Comparison of ENCODE assay signal across 8 cellular contexts in genomic region chrX:150982235-150982785, GRCh38. TPM values are rescaled to one million over a fixed set of nuclear protein-coding genes. Genes with fewer than 3 reads are reported as not detected.
DNase-seq lines count a peak whose midpoint lies in the region; ATAC-seq, FAIRE-seq and TF ChIP-seq lines count a peak whose summit lies in the region.

No MANE protein-coding gene starts in this region.

- H3K36me3 ChIP-seq in GM23338 (ENCODE audit: insufficient read depth), result peaks cover 8% of the 10 kb centered on the region
- H3K36me3 ChIP-seq in SJSA1, result peaks cover 18% of the 10 kb centered on the region

- H3K79me2 ChIP-seq in GM23338 (replicated peaks; ENCODE audit: insufficient read depth), result peaks cover 19% of the 10 kb centered on the region

- H3K4me1 ChIP-seq in GM23338 (ENCODE audit: insufficient read depth), result 0 out of 2 replicates have a peak, but pooled peaks cover 3% of the 10 kb centered on the region
- H3K4me1 ChIP-seq in SJSA1 (replicated peaks), result peaks cover 6% of the 10 kb centered on the region

- H3K9me2 ChIP-seq in GM23338 (ENCODE audit: insufficient read depth), result no peaks in the 10 kb centered on the region

- peak overlapping the region; percentile 62 for H3K4me3 ChIP-seq in GM23338
- peak overlapping the region; percentile 72 for H3K4me3 ChIP-seq in SJSA1
- peak overlapping the region; percentile 62 for H3K4me3 ChIP-seq in fibroblast of pulmonary artery (replicated peaks; ENCODE audit: low read depth, low read length)
- H3K4me3 ChIP-seq in skeletal muscle cell (ENCODE audit: low read depth, low read length), result peak overlapping the region; percentile 61

- no peaks in the 10 kb centered on the region for H3K9me3 ChIP-seq in SJSA1 (replicated peaks)

- H3K36me3 Mint-ChIP-seq in GM23338 (ENCODE audit: low read depth), result peaks cover 28% of the 10 kb centered on the region

- peak overlapping the region; percentile 92 for H3K4me2 ChIP-seq in GM23338

- no peak for ATAC-seq in GM23338
- ATAC-seq in GM21786 (IDR thresholded peaks at IDR 0.05; ENCODE audit: unreplicated experiment), result no peak

- H3K27me3 ChIP-seq in GM23338 (ENCODE audit: insufficient read depth) (peaks cover 9% of the 10 kb centered on the region), SJSA1 (replicated peaks) (no peaks in the 10 kb centered on the region)

- H3F3A ChIP-seq in GM23338 (replicated peaks; ENCODE audit: low read depth), result no peaks in the 10 kb centered on the region

- no peak for TF ChIP-seq CTCF in GM23338 (conservative IDR thresholded peaks at IDR 0.05; ENCODE audit: low read depth in 2 of 2)
- TF ChIP-seq CTCF in fibroblast of pulmonary artery (IDR thresholded peaks at IDR 0.05; ENCODE audit: low read length, missing control alignments), result no peak

- peaks cover 15% of the 10 kb centered on the region for H3K4me1 Mint-ChIP-seq in GM23338

- H3K27ac ChIP-seq in GM23338 (ENCODE audit: low read depth) (no peak overlapping the region), SJSA1 (peak overlapping the region; percentile 76)

- peak overlapping the region; percentile 73 for H3K4me3 Mint-ChIP-seq in GM23338

- no peak overlapping the region; the same call in 1 of the 2 replicates for H3K27ac Mint-ChIP-seq in GM23338

- H3K27me3 Mint-ChIP-seq in GM23338 (ENCODE audit: insufficient read depth, low read depth, poor library complexity), result peaks cover 9% of the 10 kb centered on the region

- no peak for FAIRE-seq in RCC 7860 (lab: Jason Lieb, UNC)

- no peak overlapping the region for H2AFZ ChIP-seq in GM23338

- H4K20me1 ChIP-seq in GM23338 (replicated peaks; ENCODE audit: insufficient read depth), result peaks cover 9% of the 10 kb centered on the region; the same call in 1 of the 2 replicates

- in situ Hi-C loops in G401 (cut with HindIII; ENCODE audit: low sequenced_read_pairs), result no loop called here

- peaks cover 4% of the 10 kb centered on the region; the same call in 1 of the 3 replicates for H3K9me3 Mint-ChIP-seq in GM23338

- DNase-seq in GM23338 (ENCODE audit: low spot score) (peak; percentile 30), SJSA1 (ENCODE audit: low read depth in 1 of 2, low spot score in 2 of 2) (no peak), fibroblast of pulmonary artery (ENCODE audit: low read depth) (no peak), skeletal muscle cell (ENCODE audit: low read depth) (no peak), kidney glomerular epithelial cell (lab: John Stamatoyannopoulos, UW) (no peak), G401 (ENCODE audit: low spot score) (no peak), RCC 7860 (ENCODE audit: low spot score) (no peak)

TF ChIP-seq in GM23338, 12 proteins besides CTCF, POLR2A, EP300 and RAD21 (continues in another document):
- TF ChIP-seq EZH2 (IDR thresholded peaks at IDR 0.05; ENCODE audit: low read depth, unreplicated experiment), result no peak
- no peak for TF ChIP-seq ZNF114 (CRISPR knock-in tag; IDR thresholded peaks at IDR 0.05)
- TF ChIP-seq NANOG (IDR thresholded peaks at IDR 0.05; ENCODE audit: borderline replicate concordance), result no peak
- TF ChIP-seq ZNF462 (CRISPR knock-in tag; IDR thresholded peaks at IDR 0.05), result no peak
- no peak for TF ChIP-seq JUNB (IDR thresholded peaks at IDR 0.05; ENCODE audit: unreplicated experiment)
- TF ChIP-seq ZNF331 (CRISPR knock-in tag; IDR thresholded peaks at IDR 0.05; ENCODE audit: low read depth), result no peak
- TF ChIP-seq ETS1 (IDR thresholded peaks at IDR 0.05), result no peak
- no peak for TF ChIP-seq POLR2AphosphoS5 (IDR thresholded peaks at IDR 0.05; ENCODE audit: low read depth)
- no peak for TF ChIP-seq CREB1 (CRISPR knock-in tag; IDR thresholded peaks at IDR 0.05; ENCODE audit: low read depth)

RNA-seq across cellular contexts. Expression of gene HMGB3, which starts 0.8 kb away (rescaled TPM):
- 126 and 140 TPM in 2 replicates for total RNA-seq in GM23338 (2014; rRNA removed; shearing (Covaris generic))
- 630 and 633 TPM in 2 replicates for polyA plus RNA-seq in GM23338 (2016; fragmentation: Nextera tagmentation; extraction: Ambion mirVana)
- 74.8 and 233 TPM in 2 replicates for total RNA-seq in SJSA1 (2014; rRNA removed; shearing (Covaris generic))
- total RNA-seq in G401 (2014; rRNA removed; shearing (Covaris generic)), result 33.1 and 40.4 TPM in 2 replicates
